In genomic region chr17:69581061-69581955, GRCh38 we compare ENCODE assay signal across 8 cellular contexts.
DNase-seq lines count a peak whose midpoint lies in the region; ATAC-seq and TF ChIP-seq lines count a peak whose summit lies in the region.

No MANE protein-coding gene starts in this region.

- intact Hi-C loops in head of caudate nucleus (cut with DNase I), result no loop called here

- no peak for TF ChIP-seq POLR2A in GM18505 (IDR thresholded peaks at IDR 0.05; ENCODE audit: borderline replicate concordance, extremely low read depth, insufficient read depth, insufficient read length)

- no peaks in the 10 kb centered on the region for H3K36me3 ChIP-seq in Loucy (ENCODE audit: insufficient read depth, low read length)

- no peaks in the 10 kb centered on the region for H3K9me3 ChIP-seq in Loucy (ENCODE audit: insufficient read depth, low read depth, low read length)

- peak overlapping the region; percentile 87 for H3K4me2 ChIP-seq in Loucy (ENCODE audit: low read depth, low read length, poor library complexity, severe bottlenecking)

- no peaks in the 10 kb centered on the region for H3K9me2 ChIP-seq in Loucy (replicated peaks; ENCODE audit: low read depth, low read length)

- H3K79me2 ChIP-seq in Loucy (ENCODE audit: insufficient read depth, low read length), result no peaks in the 10 kb centered on the region

- no peak for TF ChIP-seq CTCF in Loucy (conservative IDR thresholded peaks at IDR 0.05; ENCODE audit: low read length)

- no peaks in the 10 kb centered on the region for H3F3A ChIP-seq in Loucy (ENCODE audit: low read depth)

- H3K9ac ChIP-seq in Loucy (ENCODE audit: low read depth, low read length, poor library complexity, severe bottlenecking), result peak overlapping the region; percentile 53

- no peaks in the 10 kb centered on the region for H3K27me3 ChIP-seq in Loucy (ENCODE audit: insufficient read depth, low read length, poor library complexity, severe bottlenecking)

- DNase-seq in germinal center (ENCODE audit: low spot score) (peak; percentile 64), NCI-H526 treated with DMSO at 0.1 percent for 48 hours (lab: John Stamatoyannopoulos, UW) (no peak), head of caudate nucleus (no peak), HK-2 (ENCODE audit: unreplicated experiment) (no peak), COLO829 (ENCODE audit: low spot score) (no peak)

- peak overlapping the region; percentile 75 for H3K4me3 ChIP-seq in Loucy (ENCODE audit: low read length, poor library complexity, severe bottlenecking)

- peaks cover 16% of the 10 kb centered on the region for H3K4me1 ChIP-seq in Loucy (ENCODE audit: insufficient read depth, low read length, poor library complexity, severe bottlenecking)

- no peaks in the 10 kb centered on the region for H4K20me1 ChIP-seq in Loucy (ENCODE audit: insufficient read depth, low read length, poor library complexity, severe bottlenecking)

- H2AFZ ChIP-seq in Loucy (ENCODE audit: low read length), result peak overlapping the region; percentile 56

- ATAC-seq in GM18505 (IDR thresholded peaks at IDR 0.05; ENCODE audit: unreplicated experiment), result peak; percentile 82
- peak; percentile 77 for ATAC-seq in GM21619 (IDR thresholded peaks at IDR 0.05; ENCODE audit: unreplicated experiment)
